ENCODE assay signal across 17 cellular contexts in genomic region chr12:122651520-122652224, GRCh38. TPM values are rescaled to one million over a fixed set of nuclear protein-coding genes. Genes with fewer than 3 reads are reported as not detected.
"Had no signal": no experiment of that assay in that cellular context is flagged by ENCODE, and none has a peak within 500 bp of the region (broad histone marks: within the 10 kb centered on the region; RNA-seq: fewer than 3 reads in every experiment).

No MANE protein-coding gene starts in this region.

- H3K9me3 ChIP-seq: sigmoid colon, thoracic aorta had no signal

- H3K4me3 Mint-ChIP-seq: activated CD8-positive, alpha-beta T cell treated with anti-CD3 and anti-CD28 coated beads, Interleukin-2, amount 10 ng/mL, durations not matched to agents 7 days and 5 days; activated T-helper 1 cell treated with anti-CD3 and anti-CD28 coated beads, Interleukin-12 subunit alpha, Interleukin-12 subunit beta, Interleukin-2, Interleukin-4 antibody, amounts not matched to agents 30 ng/mL and 10 ng/mL and 1 ng/mL, durations not matched to agents 14 hours and 24 hours and 36 hours; natural killer cell treated with Interleukin-12 subunit alpha and Interleukin-12 subunit beta and Interleukin-15 and Interleukin-18, amount 100 ng/mL, for 72 hours; stimulated activated naive CD8-positive, alpha-beta T cell treated with anti-CD3 and anti-CD28 coated beads, Interleukin-15, Interleukin-2, amounts not matched to agents 100 ng/mL and 50 ng/mL, for 24 hours had no signal

- H3K4me1 ChIP-seq: sigmoid colon had no signal

- H3K27ac ChIP-seq: sigmoid colon, thoracic aorta had no signal

- H3K4me3 ChIP-seq: sigmoid colon, thoracic aorta had no signal

- DNase-seq: activated CD4-positive, alpha-beta T cell treated with anti-CD3 and anti-CD28 coated beads for 4 hours; activated CD8-positive, alpha-beta memory T cell treated with anti-CD3 and anti-CD28 coated beads, Interleukin-2, amount 50 U/mL, for 48 hours; activated CD8-positive, alpha-beta T cell treated with anti-CD3 and anti-CD28 coated beads, Interleukin-2, amount 10 ng/mL, durations not matched to agents 7 days and 5 days; activated naive CD4-positive, alpha-beta T cell; aorta; hypothalamus; nucleus accumbens; sigmoid colon; stimulated activated CD4-positive, alpha-beta T cell treated with anti-CD3 and anti-CD28 coated beads, Interleukin-12 subunit alpha, Interleukin-12 subunit beta, amount 100 ng/mL, for 4 hours; stimulated activated CD4-positive, alpha-beta T cell treated with anti-CD3 and anti-CD28 coated beads, Interleukin-2, amount 100 ng/mL, for 48 hours had no signal

- H3K36me3 Mint-ChIP-seq: natural killer cell treated with Interleukin-12 subunit alpha and Interleukin-12 subunit beta and Interleukin-15 and Interleukin-18, amount 100 ng/mL, for 72 hours had no signal

- H3K36me3 ChIP-seq: sigmoid colon, thoracic aorta had no signal

- ATAC-seq: activated CD8-positive, alpha-beta T cell treated with anti-CD3 and anti-CD28 coated beads, Interleukin-2, amount 10 ng/mL, durations not matched to agents 7 days and 5 days; natural killer cell treated with Interleukin-12 subunit alpha and Interleukin-12 subunit beta and Interleukin-15 and Interleukin-18, amount 100 ng/mL, for 72 hours had no signal

- H3K27me3 Mint-ChIP-seq: stimulated activated naive CD8-positive, alpha-beta T cell treated with anti-CD3 and anti-CD28 coated beads, Interleukin-15, Interleukin-2, amounts not matched to agents 100 ng/mL and 50 ng/mL, for 24 hours had no signal

- H3K27ac Mint-ChIP-seq: activated CD8-positive, alpha-beta T cell treated with anti-CD3 and anti-CD28 coated beads, Interleukin-2, amount 10 ng/mL, durations not matched to agents 7 days and 5 days; activated T-helper 1 cell treated with anti-CD3 and anti-CD28 coated beads, Interleukin-12 subunit alpha, Interleukin-12 subunit beta, Interleukin-2, Interleukin-4 antibody, amounts not matched to agents 30 ng/mL and 10 ng/mL and 1 ng/mL, durations not matched to agents 14 hours and 24 hours and 36 hours; natural killer cell treated with Interleukin-12 subunit alpha and Interleukin-12 subunit beta and Interleukin-15 and Interleukin-18, amount 100 ng/mL, for 72 hours; stimulated activated naive CD8-positive, alpha-beta T cell treated with anti-CD3 and anti-CD28 coated beads, Interleukin-15, Interleukin-2, amounts not matched to agents 100 ng/mL and 50 ng/mL, for 24 hours had no signal

- H3K27me3 ChIP-seq: sigmoid colon had no signal

- H3K9me3 Mint-ChIP-seq: activated T-helper 1 cell treated with anti-CD3 and anti-CD28 coated beads, Interleukin-12 subunit alpha, Interleukin-12 subunit beta, Interleukin-2, Interleukin-4 antibody, amounts not matched to agents 30 ng/mL and 10 ng/mL and 1 ng/mL, durations not matched to agents 14 hours and 24 hours and 36 hours; natural killer cell treated with Interleukin-12 subunit alpha and Interleukin-12 subunit beta and Interleukin-15 and Interleukin-18, amount 100 ng/mL, for 72 hours; stimulated activated naive CD8-positive, alpha-beta T cell treated with anti-CD3 and anti-CD28 coated beads, Interleukin-15, Interleukin-2, amounts not matched to agents 100 ng/mL and 50 ng/mL, for 24 hours had no signal

RNA-seq across cellular contexts. Expression of gene HCAR2, which starts 51.5 kb away (rescaled TPM):
- total RNA-seq: activated CD8-positive, alpha-beta T cell treated with anti-CD3 and anti-CD28 coated beads, Interleukin-2, amount 10 ng/mL, durations not matched to agents 7 days and 5 days; endothelial cell of umbilical vein; lung microvascular endothelial cell; pulmonary artery endothelial cell had no signal
- polyA plus RNA-seq: aorta, endothelial cell of umbilical vein had no signal
